15 cellular contexts compared by ENCODE assay signal in the genomic region with DNA sequence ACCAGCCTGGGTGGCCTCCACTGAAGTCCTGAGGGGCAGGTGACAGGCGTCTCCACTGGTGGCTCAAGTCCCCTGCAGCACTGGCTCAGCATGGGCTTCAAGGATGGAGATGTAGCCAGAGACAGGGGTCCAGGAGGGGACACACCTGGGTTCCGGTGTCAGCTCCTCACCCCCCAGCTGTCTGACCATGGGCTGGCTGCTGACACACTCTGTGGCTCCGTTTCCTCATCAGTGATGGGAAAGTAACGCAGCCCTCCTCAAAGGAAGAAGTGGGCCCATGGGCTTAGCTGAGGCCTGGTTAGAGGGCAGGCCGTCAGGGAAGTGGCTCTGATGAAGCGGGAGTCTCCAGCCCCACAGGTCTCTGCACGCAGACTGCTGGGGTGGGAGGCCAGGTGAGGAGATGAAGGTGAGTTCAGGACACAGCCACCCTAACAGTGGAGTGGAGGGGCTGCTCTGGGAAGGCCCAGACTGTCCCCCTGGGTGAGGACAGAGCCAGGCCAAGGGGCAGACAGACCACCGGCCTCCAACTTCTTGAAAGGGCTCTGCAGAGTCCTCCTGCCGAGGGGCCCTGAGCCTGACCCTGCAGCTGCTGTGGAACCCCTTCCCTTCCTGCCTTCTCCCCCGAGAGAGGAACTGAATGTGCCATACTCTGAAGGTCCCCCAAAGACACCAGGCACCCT. TPM values are rescaled to one million over a fixed set of nuclear protein-coding genes. Genes with fewer than 3 reads are reported as not detected.
A peak's percentile ranks its signal among the peaks of the same experiment; 100 is the strongest.
DNase-seq lines count a peak whose midpoint lies in the region; ATAC-seq and TF ChIP-seq lines count a peak whose summit lies in the region.
"Had no signal": no experiment of that assay in that cellular context is flagged by ENCODE, and none has a peak within 500 bp of the region (broad histone marks: within the 10 kb centered on the region; RNA-seq: fewer than 3 reads in every experiment).

No MANE protein-coding gene starts in this region.

- no peak overlapping the region for H4K5ac ChIP-seq in mesendoderm (ENCODE audit: low read length)

- no peak overlapping the region for H4K8ac ChIP-seq in mesendoderm (ENCODE audit: low read depth, low read length)

- no peak overlapping the region for H2BK5ac ChIP-seq in mesendoderm (ENCODE audit: low read length)

- H3K9ac ChIP-seq in mesendoderm (ENCODE audit: low read length) = no peak overlapping the region

- H3K56ac ChIP-seq in mesendoderm (ENCODE audit: low read length) = no peak overlapping the region

- H2BK15ac ChIP-seq in mesendoderm (replicated peaks; ENCODE audit: low read depth) = no peak overlapping the region

- H3K27ac Mint-ChIP-seq in stimulated activated naive CD8-positive, alpha-beta T cell treated with anti-CD3 and anti-CD28 coated beads, Interleukin-15, Interleukin-2, amounts not matched to agents 100 ng/mL and 50 ng/mL, for 24 hours = peak overlapping the region; percentile 98
- peak overlapping the region; percentile 100 for H3K27ac Mint-ChIP-seq in activated CD8-positive, alpha-beta T cell treated with anti-CD3 and anti-CD28 coated beads for 36 hours

- no peaks in the 10 kb centered on the region for H3K4me1 ChIP-seq in mesendoderm (ENCODE audit: control insufficient read depth, low read depth, low read length)

- H3K18ac ChIP-seq in mesendoderm (ENCODE audit: low read length) = no peak overlapping the region

- H2AK5ac ChIP-seq in mesendoderm (ENCODE audit: low read length) = no peak overlapping the region

- CTCF ChIA-PET in activated CD8-positive, alpha-beta T cell treated with anti-CD3 and anti-CD28 coated beads for 36 hours (lab: Charles Lee) = interaction anchor here (1.4 to 8.1 kb wide), 4 partner anchors 16 to 46 kb away, joined by 3 to 86 read pairs (median 6); no protein-coding TSS in a partner anchor

- H3K4me3 ChIP-seq in mesendoderm (ENCODE audit: low read length) = no peak overlapping the region

- no peaks in the 10 kb centered on the region for H3K27me3 ChIP-seq in mesendoderm (ENCODE audit: insufficient read depth, low read length, poor library complexity)

- no peak overlapping the region for H3K23ac ChIP-seq in mesendoderm (ENCODE audit: low read length)

- peaks cover 49% of the 10 kb centered on the region for H3K36me3 Mint-ChIP-seq in stimulated activated naive CD8-positive, alpha-beta T cell treated with anti-CD3 and anti-CD28 coated beads, Interleukin-15, Interleukin-2, amounts not matched to agents 100 ng/mL and 50 ng/mL, for 24 hours (ENCODE audit: low read depth)
- peaks cover 48% of the 10 kb centered on the region for H3K36me3 Mint-ChIP-seq in activated CD8-positive, alpha-beta T cell treated with anti-CD3 and anti-CD28 coated beads for 36 hours (ENCODE audit: low read depth)

- H3K4me1 Mint-ChIP-seq in stimulated activated naive CD8-positive, alpha-beta T cell treated with anti-CD3 and anti-CD28 coated beads, Interleukin-15, Interleukin-2, amounts not matched to agents 100 ng/mL and 50 ng/mL, for 24 hours (ENCODE audit: low read depth) = peaks cover 100% of the 10 kb centered on the region
- peaks cover 97% of the 10 kb centered on the region for H3K4me1 Mint-ChIP-seq in activated CD8-positive, alpha-beta T cell treated with anti-CD3 and anti-CD28 coated beads for 36 hours (ENCODE audit: low read depth)

- no peak overlapping the region for H3K4ac ChIP-seq in mesendoderm (ENCODE audit: low read depth, low read length)

- DNase-seq in stimulated activated naive CD8-positive, alpha-beta T cell treated with anti-CD3 and anti-CD28 coated beads, Interleukin-15, Interleukin-2, amounts not matched to agents 100 U/mL and 50 U/mL, for 24 hours = no peak
- DNase-seq in activated CD8-positive, alpha-beta T cell treated with anti-CD3 and anti-CD28 coated beads for 36 hours = peak; percentile 22
- DNase-seq in islet precursor cell = peak; percentile 53
- no peak for DNase-seq in mesendoderm
- DNase-seq: DMS79 treated with DMSO at 0.1 percent for 48 hours, MM.1S, NCI-H1930, NCI-H510A, retina had no signal

- intact Hi-C loops in activated CD8-positive, alpha-beta T cell treated with anti-CD3 and anti-CD28 coated beads for 36 hours (cut with micrococcal nuclease) = loop anchor here (10.0 kb wide), 1 partner anchor 114 kb away; a partner anchor contains a TSS

- peak overlapping the region; percentile 59 for H3K4me3 Mint-ChIP-seq in stimulated activated naive CD8-positive, alpha-beta T cell treated with anti-CD3 and anti-CD28 coated beads, Interleukin-15, Interleukin-2, amounts not matched to agents 100 ng/mL and 50 ng/mL, for 24 hours
- H3K4me3 Mint-ChIP-seq in activated CD8-positive, alpha-beta T cell treated with anti-CD3 and anti-CD28 coated beads for 36 hours = peak overlapping the region; percentile 57

- H2BK120ac ChIP-seq in mesendoderm (ENCODE audit: low read depth, low read length) = no peak overlapping the region

- TF ChIP-seq CTCF in activated CD8-positive, alpha-beta T cell treated with anti-CD3 and anti-CD28 coated beads for 36 hours (IDR thresholded peaks at IDR 0.05) = no peak

- H3K4me2 ChIP-seq in mesendoderm (ENCODE audit: low read length) = no peak overlapping the region

- no peaks in the 10 kb centered on the region for H3K79me2 ChIP-seq in mesendoderm (ENCODE audit: control insufficient read depth, insufficient read depth, low read length)

- no peaks in the 10 kb centered on the region for H3K36me3 ChIP-seq in mesendoderm (ENCODE audit: control insufficient read depth, insufficient read depth, low read length)

- H3K27ac ChIP-seq in mesendoderm (ENCODE audit: low read depth, low read length) = no peak overlapping the region

- no peaks in the 10 kb centered on the region for H3K27me3 Mint-ChIP-seq in stimulated activated naive CD8-positive, alpha-beta T cell treated with anti-CD3 and anti-CD28 coated beads, Interleukin-15, Interleukin-2, amounts not matched to agents 100 ng/mL and 50 ng/mL, for 24 hours
- H3K27me3 Mint-ChIP-seq in activated CD8-positive, alpha-beta T cell treated with anti-CD3 and anti-CD28 coated beads for 36 hours = no peaks in the 10 kb centered on the region

- WGBS in mesendoderm (ENCODE audit: extremely low coverage, insufficient coverage, low lambda C conversion rate) = no CpG with 5 or more reads among the region's 10 CpGs

- ATAC-seq in stimulated activated naive CD8-positive, alpha-beta T cell treated with anti-CD3 and anti-CD28 coated beads, Interleukin-15, Interleukin-2, amounts not matched to agents 100 U/mL and 50 U/mL, for 24 hours = no peak
- ATAC-seq in activated CD8-positive, alpha-beta T cell treated with anti-CD3 and anti-CD28 coated beads for 36 hours = no peak
- ATAC-seq in HG03457 (IDR thresholded peaks at IDR 0.05; ENCODE audit: unreplicated experiment) (no peak), HG03139 (IDR thresholded peaks at IDR 0.05; ENCODE audit: unreplicated experiment) (no peak)
- ATAC-seq: Right ventricle myocardium inferior had no signal

- POLR2A ChIA-PET in activated CD8-positive, alpha-beta T cell treated with anti-CD3 and anti-CD28 coated beads for 36 hours (lab: Charles Lee) = interaction anchor here (1.1 to 7.0 kb wide), 6 partner anchors 12 to 31 kb away, joined by 4 to 62 read pairs (median 7); a partner anchor contains a TSS

- H3K79me1 ChIP-seq in mesendoderm (ENCODE audit: low read length) = no peaks in the 10 kb centered on the region

- H3K9me3 Mint-ChIP-seq in stimulated activated naive CD8-positive, alpha-beta T cell treated with anti-CD3 and anti-CD28 coated beads, Interleukin-15, Interleukin-2, amounts not matched to agents 100 ng/mL and 50 ng/mL, for 24 hours = no peaks in the 10 kb centered on the region
- H3K9me3 Mint-ChIP-seq in activated CD8-positive, alpha-beta T cell treated with anti-CD3 and anti-CD28 coated beads for 36 hours = no peaks in the 10 kb centered on the region

RNA-seq across cellular contexts. Expression of a gene that starts 24.0 kb away (rescaled TPM):
- 100 to 1,000 TPM; 113 to 121 TPM for total RNA-seq in activated CD8-positive, alpha-beta T cell treated with anti-CD3 and anti-CD28 coated beads for 36 hours
- 0.14 TPM for polyA plus RNA-seq in mesendoderm (2013, experiment 1 of 2)
- polyA plus RNA-seq in mesendoderm (2013, experiment 2 of 2) = 0.38 TPM
- total RNA-seq: temporal lobe had no signal
- polyA plus RNA-seq: neural cell had no signal

RNA-seq across cellular contexts. Expression of a gene that starts 52.0 kb away (rescaled TPM):
- 10 to 100 TPM; 25.6 to 27.0 TPM for total RNA-seq in activated CD8-positive, alpha-beta T cell treated with anti-CD3 and anti-CD28 coated beads for 36 hours
- 89.3 TPM for polyA plus RNA-seq in mesendoderm (2013, experiment 1 of 2)
- polyA plus RNA-seq in mesendoderm (2013, experiment 2 of 2) = 88.4 TPM

Comparison
In these comparisons a context has a peak if more than half of its experiments do, and no peak if none do; other contexts are left out.
1. DNase-seq: peak in activated CD8-positive, alpha-beta T cell treated with anti-CD3 and anti-CD28 coated beads for 36 hours (single experiment) and islet precursor cell (single experiment); none in stimulated activated naive CD8-positive, alpha-beta T cell treated with anti-CD3 and anti-CD28 coated beads, Interleukin-15, Interleukin-2, amounts not matched to agents 100 U/mL and 50 U/mL, for 24 hours (single experiment) and mesendoderm (single experiment).